19 cellular contexts compared by ENCODE assay signal in genomic region chr17:55288356-55289105, GRCh38. TPM values are rescaled to one million over a fixed set of nuclear protein-coding genes. Genes with fewer than 3 reads are reported as not detected.
DNase-seq lines count a peak whose midpoint lies in the region; ATAC-seq, FAIRE-seq and TF ChIP-seq lines count a peak whose summit lies in the region.
"Had no signal": no experiment of that assay in that cellular context is flagged by ENCODE, and none has a peak within 500 bp of the region (broad histone marks: within the 10 kb centered on the region; RNA-seq: fewer than 3 reads in every experiment).

No MANE protein-coding gene starts in this region.

- H3K4me3 ChIP-seq in A549 (no peak overlapping the region), gastroesophageal sphincter (no peak overlapping the region), sigmoid colon (no peak overlapping the region)
- H3K4me3 ChIP-seq: BLaER1, HAP-1 had no signal

- CTCF ChIA-PET in A549 (lab: Yijun Ruan, JAX): interaction anchor here (0.8 to 1.6 kb wide), 6 partner anchors 8 to 226 kb away, joined by 3 to 6 read pairs (median 3); no protein-coding TSS in a partner anchor

- TF ChIP-seq POLR2A in A549 (IDR thresholded peaks at IDR 0.05; ENCODE audit: low read length) (no peak), gastroesophageal sphincter (IDR thresholded peaks at IDR 0.05) (no peak), sigmoid colon (IDR thresholded peaks at IDR 0.05) (no peak)

- H3K27me3 ChIP-seq in gastroesophageal sphincter: no peaks in the 10 kb centered on the region
- H3K27me3 ChIP-seq in sigmoid colon: no peaks in the 10 kb centered on the region
- H3K27me3 ChIP-seq: BLaER1 had no signal

- 78% methylated on average over 7 of the region's 7 CpGs for WGBS in A549 (ENCODE audit: missing lambda C conversion rate)
- WGBS in gastroesophageal sphincter (ENCODE audit: low coverage in 1 of 2), 2 donors: 73% methylated on average over 3 of the region's 7 CpGs; no CpG with 5 or more reads in 1 of the 2 donors
- 79 to 89% methylated on average over 7 of the region's 7 CpGs for WGBS in sigmoid colon, 2 donors

- intact Hi-C loops in Right ventricle myocardium superior (cut with DNase I) (no loop called here), Right ventricle myocardium inferior (cut with DNase I) (loop anchor here (5.0 to 10.0 kb wide), 2 partner anchors 134 to 446 kb away; partner anchors contain the start of gene MMD), sigmoid colon (cut with DNase I) (loop anchor here (5.0 kb wide), 2 partner anchors 129 to 224 kb away; partner anchors contain the start of gene SMIM36)

- peak overlapping the region; percentile 67; the same call in 1 of the 3 replicates for H3K4me2 ChIP-seq in A549
- H3K4me2 ChIP-seq: BLaER1 had no signal

- ATAC-seq in Right ventricle myocardium superior (ENCODE audit: poor library complexity) (no peak), Right ventricle myocardium inferior (no peak), A549 (no peak), gastroesophageal sphincter (no peak), GM21526 (IDR thresholded peaks at IDR 0.05; ENCODE audit: low FRiP score, unreplicated experiment) (no peak)

- H3K9me3 ChIP-seq in A549 (no peaks in the 10 kb centered on the region), gastroesophageal sphincter (no peaks in the 10 kb centered on the region), sigmoid colon (no peaks in the 10 kb centered on the region)
- H3K9me3 ChIP-seq: Caco-2, HAP-1 had no signal

- TF ChIP-seq EP300 in A549 (IDR thresholded peaks at IDR 0.05) (no peak), gastroesophageal sphincter (IDR thresholded peaks at IDR 0.05) (no peak), sigmoid colon (IDR thresholded peaks at IDR 0.05) (no peak)

- peaks cover 47% of the 10 kb centered on the region for H3K4me1 ChIP-seq in A549
- H3K4me1 ChIP-seq in gastroesophageal sphincter: peaks cover 32 to 82% (median 42%) of the 10 kb centered on the region in 3 donors
- H3K4me1 ChIP-seq in sigmoid colon: peaks cover 0 to 62% (median 57%) of the 10 kb centered on the region in 4 donors
- H3K4me1 ChIP-seq: BLaER1, HAP-1 had no signal

- TF ChIP-seq CTCF in A549 (IDR thresholded peaks at IDR 0.05) (no peak), gastroesophageal sphincter (IDR thresholded peaks at IDR 0.05) (no peak), sigmoid colon (IDR thresholded peaks at IDR 0.05) (no peak)

- DNase-seq in Right ventricle myocardium superior (peak; percentile 34), Right ventricle myocardium inferior (ENCODE audit: missing footprints) (no peak), A549 (ENCODE audit: low read depth in 1 of 2, low spot score in 1 of 2) (no peak), sigmoid colon (no peak), NCI-H146 (lab: John Stamatoyannopoulos, UW) (no peak), HuH-7 (ENCODE audit: low spot score) (no peak)
- DNase-seq: AML-193; Caco-2; CD8-positive, alpha-beta memory T cell; DND-41; GDM1 had no signal

- FAIRE-seq in A549 (lab: Jason Lieb, UNC): no peak
- FAIRE-seq: GM12892, H1, HTR-8/SVneo had no signal

- TF ChIP-seq RAD21 in A549 (conservative IDR thresholded peaks at IDR 0.05 in 1 of 2, IDR thresholded peaks at IDR 0.05 in 1 of 2): no peak

- POLR2A ChIA-PET in A549 (lab: Yijun Ruan, JAX): interaction anchor here (1.2 kb wide), 1 partner anchor 50 kb away, joined by 3 read pairs; no protein-coding TSS in a partner anchor

- H3K27ac ChIP-seq in A549: peak overlapping the region; percentile 85 to 88
- H3K27ac ChIP-seq in gastroesophageal sphincter: peak overlapping the region; percentile 94 to 99 (median 96)
- H3K27ac ChIP-seq in sigmoid colon: peak overlapping the region; percentile 88 to 97 (median 91)
- H3K27ac ChIP-seq: 22Rv1, BLaER1 had no signal

- H3K36me3 ChIP-seq in gastroesophageal sphincter (peaks cover 2 to 19% of the 10 kb centered on the region in 2 donors), sigmoid colon (no peaks in the 10 kb centered on the region)
- H3K36me3 ChIP-seq: BLaER1, HAP-1 had no signal

TF ChIP-seq in A549, 52 proteins besides CTCF, POLR2A, EP300 and RAD21:
- TF ChIP-seq, protein P1, sequence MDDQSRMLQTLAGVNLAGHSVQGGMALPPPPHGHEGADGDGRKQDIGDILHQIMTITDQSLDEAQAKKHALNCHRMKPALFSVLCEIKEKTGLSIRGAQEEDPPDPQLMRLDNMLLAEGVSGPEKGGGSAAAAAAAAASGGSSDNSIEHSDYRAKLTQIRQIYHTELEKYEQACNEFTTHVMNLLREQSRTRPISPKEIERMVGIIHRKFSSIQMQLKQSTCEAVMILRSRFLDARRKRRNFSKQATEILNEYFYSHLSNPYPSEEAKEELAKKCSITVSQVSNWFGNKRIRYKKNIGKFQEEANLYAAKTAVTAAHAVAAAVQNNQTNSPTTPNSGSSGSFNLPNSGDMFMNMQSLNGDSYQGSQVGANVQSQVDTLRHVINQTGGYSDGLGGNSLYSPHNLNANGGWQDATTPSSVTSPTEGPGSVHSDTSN (IDR thresholded peaks at IDR 0.05): no peak
- TF ChIP-seq HOXA7 (CRISPR knock-in tag; IDR thresholded peaks at IDR 0.05) (no peak), ZNF302 (CRISPR knock-in tag; IDR thresholded peaks at IDR 0.05) (no peak), SMC3 (IDR thresholded peaks at IDR 0.05) (no peak), ZSCAN20 (CRISPR knock-in tag; IDR thresholded peaks at IDR 0.05) (no peak), HEYL (CRISPR knock-in tag; IDR thresholded peaks at IDR 0.05) (no peak), EHF (CRISPR knock-in tag; IDR thresholded peaks at IDR 0.05) (no peak), CBX8 (IDR thresholded peaks at IDR 0.05) (no peak), ATOH8 (CRISPR knock-in tag; IDR thresholded peaks at IDR 0.05; ENCODE audit: low read depth) (no peak), KDM1A (IDR thresholded peaks at IDR 0.05; ENCODE audit: low read depth) (no peak), HES2 (IDR thresholded peaks at IDR 0.05) (no peak)
- TF ChIP-seq, protein P2, sequence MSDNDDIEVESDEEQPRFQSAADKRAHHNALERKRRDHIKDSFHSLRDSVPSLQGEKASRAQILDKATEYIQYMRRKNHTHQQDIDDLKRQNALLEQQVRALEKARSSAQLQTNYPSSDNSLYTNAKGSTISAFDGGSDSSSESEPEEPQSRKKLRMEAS (IDR thresholded peaks at IDR 0.05): no peak

RNA-seq across cellular contexts. Expression of gene HLF, which starts 23.8 kb away (rescaled TPM):
- total RNA-seq in Right ventricle myocardium superior (31.6 TPM), Right ventricle myocardium inferior (35.7 TPM), gastroesophageal sphincter (100 to 1,000 TPM in 3 of 4 donors, 10 to 100 TPM in 1; 59.4 to 186 (median 126) TPM), sigmoid colon (10 to 100 TPM; 41.7 to 54.0 (median 49.4) TPM)
- polyA plus RNA-seq in A549 (2011; rRNA removed) (1.0 and 1.4 TPM in 2 replicates), A549 (2017; fragmentation: RNase III; extraction: RNeasy Plus Mini Kit Qiagen cat#74134 plus additional on column Dnase treatment) (0.31 to 0.71 TPM (median 0.35 TPM) in 3 replicates), sigmoid colon (1 to 10 TPM in 2 of 3 donors, under 1 TPM in 1; 0.92 to 3.1 (median 3.0) TPM)
- polyA plus RNA-seq in A549 (2012; cell fraction: cytosol; rRNA removed): 0.29 and 0.47 TPM in 2 replicates
- 0.28 and 0.56 TPM in 2 replicates for polyA plus RNA-seq in A549 (2012; cell fraction: nucleus; rRNA removed)
- polyA minus RNA-seq in A549 (2011; rRNA and poly(A)+ RNA removed): 3.8 and 3.9 TPM in 2 replicates
